17 cellular contexts compared by ENCODE assay signal in the genomic region with DNA sequence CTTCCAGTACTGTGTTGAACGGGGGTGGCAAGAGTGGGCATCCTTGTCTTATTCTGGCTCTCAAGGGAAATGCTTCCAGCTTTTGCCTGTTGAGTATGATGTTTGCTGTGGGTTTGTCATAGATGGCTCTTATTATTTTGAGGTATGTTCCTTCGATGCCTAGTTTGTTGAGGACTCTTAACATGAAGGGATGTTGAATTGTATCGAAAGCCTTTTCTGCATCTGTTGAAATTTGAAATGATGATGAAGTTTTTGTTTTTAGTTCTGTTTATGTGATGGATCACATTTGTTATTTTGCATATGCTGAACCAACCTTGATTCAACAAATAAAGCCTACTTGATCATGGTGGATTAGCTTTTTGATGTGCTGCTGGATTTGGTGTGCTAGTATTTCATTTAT.
"Had no signal": no experiment of that assay in that cellular context is flagged by ENCODE, and none has a peak within 500 bp of the region (broad histone marks: within the 10 kb centered on the region; RNA-seq: fewer than 3 reads in every experiment).

No MANE protein-coding gene starts in this region.

- H3K36me3 ChIP-seq: colonic mucosa had no signal

- DNase-seq: activated CD4-positive, alpha-beta T cell treated with anti-CD3 and anti-CD28 coated beads, Interleukin-2, amount 10 ng/mL, durations not matched to agents 24 days and 14 days; caudate nucleus; colonic mucosa; effector CD4-positive, alpha-beta T cell; hippocampal formation; midbrain; posterior cingulate gyrus; right cardiac atrium; spleen; stimulated activated CD4-positive, alpha-beta T cell treated with anti-CD3 and anti-CD28 coated beads, Interleukin-1b, Interleukin-23, amount 100 ng/mL, for 48 hours; T-cell; WERI-Rb-1 had no signal

- ATAC-seq: right cardiac atrium, T-cell had no signal

- H3K4me1 Mint-ChIP-seq: activated CD4-positive, alpha-beta T cell treated with anti-CD3 and anti-CD28 coated beads, Interleukin-2, amount 10 ng/mL, durations not matched to agents 24 days and 14 days had no signal

- H3K4me3 Mint-ChIP-seq: activated CD4-positive, alpha-beta T cell treated with anti-CD3 and anti-CD28 coated beads, Interleukin-2, amount 10 ng/mL, durations not matched to agents 24 days and 14 days; activated naive CD4-positive, alpha-beta T cell treated with anti-CD3 and anti-CD28 coated beads, Interleukin-2, amount 50 U/mL, for 24 hours; stimulated activated naive CD8-positive, alpha-beta T cell treated with anti-CD3 and anti-CD28 coated beads, Interleukin-15, Interleukin-2, amounts not matched to agents 100 ng/mL and 50 ng/mL, for 24 hours; T-cell had no signal

- H3K4me1 ChIP-seq: colonic mucosa had no signal

- H3K27ac Mint-ChIP-seq: activated CD4-positive, alpha-beta T cell treated with anti-CD3 and anti-CD28 coated beads, Interleukin-2, amount 10 ng/mL, durations not matched to agents 24 days and 14 days; activated naive CD4-positive, alpha-beta T cell treated with anti-CD3 and anti-CD28 coated beads, Interleukin-2, amount 50 U/mL, for 24 hours; activated T-helper 2 cell treated with anti-CD3 and anti-CD28 coated beads, Interferon-gamma antibody, Interleukin-2, Interleukin-4, amounts not matched to agents 10 μg/mL and 5 μg/mL and 100 μg/mL, durations not matched to agents 14 hours and 24 hours and 36 hours; stimulated activated naive CD8-positive, alpha-beta T cell treated with anti-CD3 and anti-CD28 coated beads, Interleukin-15, Interleukin-2, amounts not matched to agents 100 ng/mL and 50 ng/mL, for 24 hours had no signal

- H3K9me3 ChIP-seq: colonic mucosa, thoracic aorta had no signal

- H3K4me3 ChIP-seq: colonic mucosa, SK-N-MC, spleen, thoracic aorta had no signal

- H3K27me3 Mint-ChIP-seq: activated CD4-positive, alpha-beta T cell treated with anti-CD3 and anti-CD28 coated beads, Interleukin-2, amount 10 ng/mL, durations not matched to agents 24 days and 14 days; activated naive CD4-positive, alpha-beta T cell treated with anti-CD3 and anti-CD28 coated beads, Interleukin-2, amount 50 U/mL, for 24 hours; stimulated activated naive CD8-positive, alpha-beta T cell treated with anti-CD3 and anti-CD28 coated beads, Interleukin-15, Interleukin-2, amounts not matched to agents 100 ng/mL and 50 ng/mL, for 24 hours; T-cell had no signal

- H3K27ac ChIP-seq: SK-N-MC, spleen, thoracic aorta, WERI-Rb-1 had no signal

- H3K27me3 ChIP-seq: colonic mucosa, spleen had no signal

- H3K9me3 Mint-ChIP-seq: activated CD4-positive, alpha-beta T cell treated with anti-CD3 and anti-CD28 coated beads, Interleukin-2, amount 10 ng/mL, durations not matched to agents 24 days and 14 days; activated naive CD4-positive, alpha-beta T cell treated with anti-CD3 and anti-CD28 coated beads, Interleukin-2, amount 50 U/mL, for 24 hours; stimulated activated naive CD8-positive, alpha-beta T cell treated with anti-CD3 and anti-CD28 coated beads, Interleukin-15, Interleukin-2, amounts not matched to agents 100 ng/mL and 50 ng/mL, for 24 hours had no signal
